Comparison of ENCODE assay signal across 17 cellular contexts in the genomic region with DNA sequence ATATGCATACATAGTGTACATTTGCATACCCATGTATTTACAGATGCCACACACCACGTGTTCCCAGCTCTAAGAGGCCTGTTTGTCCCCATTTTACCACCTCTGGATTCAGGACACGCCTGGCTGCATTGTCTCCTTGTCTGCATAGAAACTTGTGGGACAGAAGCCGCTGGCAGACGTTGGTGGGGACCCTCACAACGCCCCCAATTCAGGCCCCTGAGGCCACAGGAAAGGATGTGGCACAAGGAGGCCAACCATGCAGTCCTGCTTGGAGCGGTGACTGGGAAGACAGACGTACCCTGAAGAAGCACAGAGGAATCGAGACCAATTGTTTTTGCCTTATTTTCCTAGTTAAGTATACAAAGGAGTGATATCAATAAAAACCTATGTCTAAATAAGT.
A peak's percentile ranks its signal among the peaks of the same experiment; 100 is the strongest.
DNase-seq lines count a peak whose midpoint lies in the region; ATAC-seq and TF ChIP-seq lines count a peak whose summit lies in the region.
"Had no signal": no experiment of that assay in that cellular context is flagged by ENCODE, and none has a peak within 500 bp of the region (broad histone marks: within the 10 kb centered on the region; RNA-seq: fewer than 3 reads in every experiment).

No MANE protein-coding gene starts in this region.

- H3K9me3 Mint-ChIP-seq in activated CD8-positive, alpha-beta memory T cell treated with anti-CD3 and anti-CD28 coated beads, Interleukin-2, amount 10 ng/mL, durations not matched to agents 7 days and 5 days (ENCODE audit: low read depth), result no peaks in the 10 kb centered on the region
- H3K9me3 Mint-ChIP-seq in stimulated activated memory B cell treated with anti-CD40 and anti-IgM and Interleukin-4, amounts not matched to agents 10 μg/mL and 1 μg/mL and 100 μg/mL, for 72 hours, result no peaks in the 10 kb centered on the region
- H3K9me3 Mint-ChIP-seq: H9 had no signal

- peaks cover under 1% of the 10 kb centered on the region for H3K27me3 Mint-ChIP-seq in activated CD8-positive, alpha-beta memory T cell treated with anti-CD3 and anti-CD28 coated beads, Interleukin-2, amount 10 ng/mL, durations not matched to agents 7 days and 5 days
- peaks cover 4% of the 10 kb centered on the region for H3K27me3 Mint-ChIP-seq in stimulated activated memory B cell treated with anti-CD40 and anti-IgM and Interleukin-4, amounts not matched to agents 10 μg/mL and 1 μg/mL and 100 μg/mL, for 72 hours

- H2AFZ ChIP-seq in OCI-LY3 (ENCODE audit: low read depth, low read length) (peak overlapping the region; percentile 73; the same call in 1 of the 2 replicates), osteoblast (ENCODE audit: low read length) (peak overlapping the region; percentile 84), Karpas-422 (ENCODE audit: low read length) (no peak overlapping the region)

- peaks cover 8% of the 10 kb centered on the region for H3K27me3 ChIP-seq in OCI-LY3 (ENCODE audit: low read depth, low read length)
- H3K27me3 ChIP-seq in osteoblast (ENCODE audit: insufficient read depth, low read length), result no peaks in the 10 kb centered on the region
- no peaks in the 10 kb centered on the region for H3K27me3 ChIP-seq in Karpas-422 (ENCODE audit: low read length)
- H3K27me3 ChIP-seq: BE2C, Peyer's patch had no signal

- CTCF ChIA-PET in activated CD8-positive, alpha-beta memory T cell treated with anti-CD3 and anti-CD28 coated beads, Interleukin-2, amount 10 ng/mL, durations not matched to agents 7 days and 5 days (lab: Charles Lee), result interaction anchor here (0.8 to 3.2 kb wide), 7 partner anchors 12 to 363 kb away, joined by 3 to 15 read pairs (median 3); no protein-coding TSS in a partner anchor

- H3K27ac Mint-ChIP-seq in activated CD8-positive, alpha-beta memory T cell treated with anti-CD3 and anti-CD28 coated beads, Interleukin-2, amount 10 ng/mL, durations not matched to agents 7 days and 5 days, result no peak overlapping the region
- no peak overlapping the region for H3K27ac Mint-ChIP-seq in stimulated activated memory B cell treated with anti-CD40 and anti-IgM and Interleukin-4, amounts not matched to agents 10 μg/mL and 1 μg/mL and 100 μg/mL, for 72 hours
- H3K27ac Mint-ChIP-seq: CD4-positive, CD25-positive, alpha-beta regulatory T cell; H9 had no signal

- peak; percentile 50 for DNase-seq in activated CD8-positive, alpha-beta memory T cell treated with anti-CD3 and anti-CD28 coated beads for 24 hours
- no peak for DNase-seq in activated CD8-positive, alpha-beta memory T cell treated with anti-CD3 and anti-CD28 coated beads, Interleukin-2, amount 10 ng/mL, durations not matched to agents 7 days and 5 days
- DNase-seq in osteoblast (ENCODE audit: insufficient read length, low spot score, missing footprints) (no peak), NCI-H82 treated with DMSO at 0.1 percent for 48 hours (lab: John Stamatoyannopoulos, UW; ENCODE audit: unreplicated experiment) (no peak), Karpas-422 (no peak)
- DNase-seq in stimulated activated naive CD4-positive, alpha-beta T cell treated with Interleukin-2 at 50 U/mL for 16 hours (lab: John Stamatoyannopoulos, UW), result no peak
- DNase-seq: NCI-H1436 treated with DMSO at 0.1 percent for 48 hours, NCI-H524 treated with DMSO at 0.1 percent for 48 hours had no signal

- no peaks in the 10 kb centered on the region for H3K36me3 Mint-ChIP-seq in activated CD8-positive, alpha-beta memory T cell treated with anti-CD3 and anti-CD28 coated beads, Interleukin-2, amount 10 ng/mL, durations not matched to agents 7 days and 5 days
- H3K36me3 Mint-ChIP-seq in stimulated activated memory B cell treated with anti-CD40 and anti-IgM and Interleukin-4, amounts not matched to agents 10 μg/mL and 1 μg/mL and 100 μg/mL, for 72 hours, result no peaks in the 10 kb centered on the region
- H3K36me3 Mint-ChIP-seq: CD4-positive, CD25-positive, alpha-beta regulatory T cell had no signal

- H3K9me2 ChIP-seq in Karpas-422 (replicated peaks; ENCODE audit: insufficient read depth, low read length), result no peaks in the 10 kb centered on the region

- H3K27ac ChIP-seq in OCI-LY3 (ENCODE audit: low read length), result no peak overlapping the region
- H3K27ac ChIP-seq in osteoblast (ENCODE audit: low read depth, low read length), result no peak overlapping the region
- H3K27ac ChIP-seq in Karpas-422 (ENCODE audit: low read length), result no peak overlapping the region
- H3K27ac ChIP-seq: 22Rv1, GM23248, HL-60, Peyer's patch had no signal

- peaks cover 7% of the 10 kb centered on the region for H3K4me1 ChIP-seq in OCI-LY3 (ENCODE audit: low read length)
- H3K4me1 ChIP-seq in osteoblast (ENCODE audit: insufficient read depth, low read length), result no peaks in the 10 kb centered on the region
- H3K4me1 ChIP-seq in Karpas-422 (ENCODE audit: low read length), result peaks cover 8% of the 10 kb centered on the region; the same call in 1 of the 2 replicates
- H3K4me1 ChIP-seq: BE2C had no signal

- H3K79me2 ChIP-seq in OCI-LY3 (ENCODE audit: low read length), result no peaks in the 10 kb centered on the region
- H3K79me2 ChIP-seq in osteoblast (ENCODE audit: insufficient read depth, low read length), result no peaks in the 10 kb centered on the region
- no peaks in the 10 kb centered on the region for H3K79me2 ChIP-seq in Karpas-422 (ENCODE audit: low read length)

- H3K9me3 ChIP-seq in OCI-LY3 (ENCODE audit: insufficient read depth, low read length) (no peaks in the 10 kb centered on the region), osteoblast (ENCODE audit: low read depth, low read length) (no peaks in the 10 kb centered on the region), Karpas-422 (ENCODE audit: low read length) (no peaks in the 10 kb centered on the region)
- H3K9me3 ChIP-seq: BE2C, Peyer's patch had no signal

- TF ChIP-seq CTCF in OCI-LY3 (IDR thresholded peaks at IDR 0.05; ENCODE audit: low read depth, low read length) (no peak), osteoblast (IDR thresholded peaks at IDR 0.05; ENCODE audit: extremely low read depth, low read depth, low read length) (no peak)

- H3K4me2 ChIP-seq in OCI-LY3 (ENCODE audit: low read length) (peak overlapping the region; percentile 82), osteoblast (ENCODE audit: insufficient read depth, low read length) (no peak overlapping the region), Karpas-422 (ENCODE audit: low read depth, low read length, poor library complexity, severe bottlenecking) (no peak overlapping the region)

- no peaks in the 10 kb centered on the region for H4K20me1 ChIP-seq in OCI-LY3 (ENCODE audit: insufficient read depth, low read length)
- no peaks in the 10 kb centered on the region for H4K20me1 ChIP-seq in osteoblast (ENCODE audit: insufficient read depth, low read length)
- H4K20me1 ChIP-seq in Karpas-422 (ENCODE audit: insufficient read depth, low read depth, low read length), result no peaks in the 10 kb centered on the region

- no peak overlapping the region; the same call in 1 of the 2 replicates for H3K4me3 ChIP-seq in OCI-LY3 (ENCODE audit: low read length)
- H3K4me3 ChIP-seq in osteoblast (ENCODE audit: insufficient read depth, low read length), result no peak overlapping the region
- H3K4me3 ChIP-seq in Karpas-422 (ENCODE audit: low read length), result no peak overlapping the region
- H3K4me3 ChIP-seq: GM23248, Peyer's patch had no signal

- no peak overlapping the region for H3K4me3 Mint-ChIP-seq in activated CD8-positive, alpha-beta memory T cell treated with anti-CD3 and anti-CD28 coated beads, Interleukin-2, amount 10 ng/mL, durations not matched to agents 7 days and 5 days
- no peak overlapping the region for H3K4me3 Mint-ChIP-seq in stimulated activated memory B cell treated with anti-CD40 and anti-IgM and Interleukin-4, amounts not matched to agents 10 μg/mL and 1 μg/mL and 100 μg/mL, for 72 hours
- H3K4me3 Mint-ChIP-seq: CD4-positive, CD25-positive, alpha-beta regulatory T cell had no signal

- H3K9ac ChIP-seq in OCI-LY3 (ENCODE audit: low read length), result no peak overlapping the region
- no peak overlapping the region for H3K9ac ChIP-seq in Karpas-422 (ENCODE audit: low read length)
- H3K9ac ChIP-seq: GM23248 had no signal

- H3K4me1 Mint-ChIP-seq in activated CD8-positive, alpha-beta memory T cell treated with anti-CD3 and anti-CD28 coated beads, Interleukin-2, amount 10 ng/mL, durations not matched to agents 7 days and 5 days, result peaks cover 20% of the 10 kb centered on the region
- H3K4me1 Mint-ChIP-seq in stimulated activated memory B cell treated with anti-CD40 and anti-IgM and Interleukin-4, amounts not matched to agents 10 μg/mL and 1 μg/mL and 100 μg/mL, for 72 hours, result peaks cover 6% of the 10 kb centered on the region

- H3K36me3 ChIP-seq in OCI-LY3 (replicated peaks; ENCODE audit: low read depth, low read length) (no peaks in the 10 kb centered on the region), osteoblast (ENCODE audit: insufficient read depth, low read length) (no peaks in the 10 kb centered on the region), Karpas-422 (ENCODE audit: insufficient read depth, low read length) (no peaks in the 10 kb centered on the region)
- H3K36me3 ChIP-seq: BE2C, Peyer's patch had no signal

- ATAC-seq in activated CD8-positive, alpha-beta memory T cell treated with anti-CD3 and anti-CD28 coated beads, Interleukin-2, amount 10 ng/mL, durations not matched to agents 7 days and 5 days, result no peak
- no peak for ATAC-seq in stimulated activated memory B cell treated with anti-CD40 and anti-IgM and Interleukin-4, amounts not matched to agents 10 μg/mL and 1 μg/mL and 100 μg/mL, for 72 hours
